24 cellular contexts compared by ENCODE assay signal in genomic region chr6:165940366-165940765, GRCh38.
DNase-seq lines count a peak whose midpoint lies in the region; ATAC-seq and TF ChIP-seq lines count a peak whose summit lies in the region.
"Had no signal": no experiment of that assay in that cellular context is flagged by ENCODE, and none has a peak within 500 bp of the region (broad histone marks: within the 10 kb centered on the region; RNA-seq: fewer than 3 reads in every experiment).

No MANE protein-coding gene starts in this region.

- TF ChIP-seq CTCF in osteoblast (IDR thresholded peaks at IDR 0.05; ENCODE audit: extremely low read depth, low read depth, low read length) (no peak), endodermal cell (conservative IDR thresholded peaks at IDR 0.05) (no peak)

- H3K27me3 ChIP-seq in mesenchymal stem cell (ENCODE audit: control insufficient read depth in 1 of 2, insufficient read depth in 1 of 2, low read length in 2 of 2) (no peaks in the 10 kb centered on the region), osteoblast (ENCODE audit: insufficient read depth, low read length) (no peaks in the 10 kb centered on the region), endodermal cell (ENCODE audit: control insufficient read depth, insufficient read depth, low read length, poor library complexity, severe bottlenecking) (peaks cover 11% of the 10 kb centered on the region)
- H3K27me3 ChIP-seq: BLaER1 treated with 17β-estradiol and CSF1 and Interleukin-3, amounts not matched to agents 10 nM and 100 nM had no signal

- no peak overlapping the region for H3K4ac ChIP-seq in mesenchymal stem cell (ENCODE audit: low read depth in 1 of 2, low read length in 2 of 2)

- H3K36me3 ChIP-seq in mesenchymal stem cell (ENCODE audit: control insufficient read depth in 1 of 2, insufficient read depth in 2 of 2, low read depth in 1 of 2, low read length in 2 of 2): no peaks in the 10 kb centered on the region
- no peaks in the 10 kb centered on the region for H3K36me3 ChIP-seq in osteoblast (ENCODE audit: insufficient read depth, low read length)
- no peaks in the 10 kb centered on the region for H3K36me3 ChIP-seq in endodermal cell (ENCODE audit: control insufficient read depth, insufficient read depth, low read length)
- H3K36me3 ChIP-seq: BLaER1 treated with 17β-estradiol and CSF1 and Interleukin-3, amounts not matched to agents 10 nM and 100 nM had no signal

- H4K8ac ChIP-seq in mesenchymal stem cell (ENCODE audit: low read length): no peak overlapping the region

- no peak overlapping the region for H2BK15ac ChIP-seq in mesenchymal stem cell (ENCODE audit: low read depth, poor library complexity, severe bottlenecking)

- H3K79me2 ChIP-seq in osteoblast (ENCODE audit: insufficient read depth, low read length): no peaks in the 10 kb centered on the region

- no peak overlapping the region for H3K23ac ChIP-seq in mesenchymal stem cell (ENCODE audit: low read length in 2 of 2)

- H3K14ac ChIP-seq in mesenchymal stem cell (ENCODE audit: low read length in 2 of 2): no peak overlapping the region

- H3K9me3 Mint-ChIP-seq in endodermal cell: peaks cover 4% of the 10 kb centered on the region
- H3K9me3 Mint-ChIP-seq: CD4-positive, alpha-beta T cell; CD8-positive, alpha-beta T cell had no signal

- H3K4me1 ChIP-seq in mesenchymal stem cell (ENCODE audit: control insufficient read depth, insufficient read depth, low read depth, low read length) (no peaks in the 10 kb centered on the region), osteoblast (ENCODE audit: insufficient read depth, low read length) (no peaks in the 10 kb centered on the region), endodermal cell (ENCODE audit: control insufficient read depth, insufficient read depth, low read length) (no peaks in the 10 kb centered on the region)

- H2AK5ac ChIP-seq in mesenchymal stem cell (ENCODE audit: low read length, severe bottlenecking): no peak overlapping the region

- H3K4me2 ChIP-seq in mesenchymal stem cell (ENCODE audit: low read length, poor library complexity, severe bottlenecking) (no peak overlapping the region), osteoblast (ENCODE audit: insufficient read depth, low read length) (peak overlapping the region; percentile 53)
- H3K4me2 ChIP-seq: BLaER1 treated with 17β-estradiol and CSF1 and Interleukin-3, amounts not matched to agents 10 nM and 100 nM had no signal

- H2BK5ac ChIP-seq in mesenchymal stem cell (ENCODE audit: low read depth, low read length, poor library complexity, severe bottlenecking): no peak overlapping the region

- H3K27ac ChIP-seq in mesenchymal stem cell (ENCODE audit: low read length, poor library complexity, severe bottlenecking): no peak overlapping the region
- no peak overlapping the region for H3K27ac ChIP-seq in osteoblast (ENCODE audit: low read depth, low read length)
- H3K27ac ChIP-seq in endodermal cell (ENCODE audit: low read depth, low read length): no peak overlapping the region
- H3K27ac ChIP-seq: BLaER1 treated with 17β-estradiol and CSF1 and Interleukin-3, amounts not matched to agents 10 nM and 100 nM; C4-2B had no signal

- H3K27ac Mint-ChIP-seq in endodermal cell: no peak overlapping the region
- H3K27ac Mint-ChIP-seq: B cell; CD4-positive, alpha-beta T cell; CD8-positive, alpha-beta T cell had no signal

- H3K4me3 ChIP-seq in mesenchymal stem cell (ENCODE audit: insufficient read depth in 1 of 2, low read depth in 1 of 2, low read length in 2 of 2) (no peak overlapping the region), osteoblast (ENCODE audit: insufficient read depth, low read length) (peak overlapping the region; percentile 29), endodermal cell (ENCODE audit: low read length) (no peak overlapping the region)
- H3K4me3 ChIP-seq: BLaER1 treated with 17β-estradiol and CSF1 and Interleukin-3, amounts not matched to agents 10 nM and 100 nM; GM12878 had no signal

- H3K9me3 ChIP-seq in mesenchymal stem cell (ENCODE audit: control insufficient read depth, low read length) (no peaks in the 10 kb centered on the region), osteoblast (ENCODE audit: low read depth, low read length) (no peaks in the 10 kb centered on the region), endodermal cell (ENCODE audit: control insufficient read depth, low read length) (no peaks in the 10 kb centered on the region)

- H4K91ac ChIP-seq in mesenchymal stem cell (ENCODE audit: low read length): peak overlapping the region; percentile 11

- H3K27me3 Mint-ChIP-seq in endodermal cell (ENCODE audit: insufficient read depth): peaks cover 33% of the 10 kb centered on the region

- H3K18ac ChIP-seq in mesenchymal stem cell (ENCODE audit: low read depth in 1 of 2, low read length in 2 of 2): no peak overlapping the region

- H3K4me1 Mint-ChIP-seq in endodermal cell: peaks cover 6% of the 10 kb centered on the region
- H3K4me1 Mint-ChIP-seq: B cell had no signal

- no peak overlapping the region for H3K4me3 Mint-ChIP-seq in endodermal cell
- H3K4me3 Mint-ChIP-seq: B cell; CD4-positive, alpha-beta T cell; CD8-positive, alpha-beta T cell had no signal

- H4K20me1 ChIP-seq in osteoblast (ENCODE audit: insufficient read depth, low read length): no peaks in the 10 kb centered on the region
- H4K20me1 ChIP-seq: BLaER1 treated with 17β-estradiol and CSF1 and Interleukin-3, amounts not matched to agents 10 nM and 100 nM had no signal

- no peak overlapping the region for H3K9ac ChIP-seq in mesenchymal stem cell (ENCODE audit: low read length)
- no peak overlapping the region for H3K9ac ChIP-seq in endodermal cell (ENCODE audit: extremely low read depth, low read length, poor library complexity, severe bottlenecking)
- H3K9ac ChIP-seq: BLaER1 treated with 17β-estradiol and CSF1 and Interleukin-3, amounts not matched to agents 10 nM and 100 nM had no signal

- H2BK120ac ChIP-seq in mesenchymal stem cell (ENCODE audit: low read depth, low read length): no peak overlapping the region

- no peak for ATAC-seq in HG03025 (IDR thresholded peaks at IDR 0.05; ENCODE audit: low FRiP score, unreplicated experiment)
- ATAC-seq: CD8-positive, alpha-beta T cell; GM12878 had no signal

- WGBS in mesenchymal stem cell: 89% methylated on average over 26 of the region's 26 CpGs
- WGBS in endodermal cell (ENCODE audit: insufficient coverage in 1 of 2, insufficient read length in 1 of 2), 2 experiments: 91 to 94% methylated on average over 19 to 26 of the region's 26 CpGs

- peak; percentile 53 for DNase-seq in COLO829 (ENCODE audit: low spot score)
- no peak for DNase-seq in mesenchymal stem cell
- no peak for DNase-seq in osteoblast (ENCODE audit: insufficient read length, low spot score, missing footprints)
- no peak for DNase-seq in endodermal cell
- DNase-seq in NCI-H82 treated with DMSO at 0.1 percent for 48 hours (lab: John Stamatoyannopoulos, UW; ENCODE audit: unreplicated experiment): no peak
- no peak for DNase-seq in putamen (ENCODE audit: low spot score)
- DNase-seq: 8988T; AML-193; CD4-positive, alpha-beta T cell; CD8-positive, alpha-beta T cell; COR-L47; DMS 273 treated with DMSO at 0.1 percent for 48 hours; DMS153; DMS53; DMS79; DND-41; EL; GDM1 had no signal

- H2AFZ ChIP-seq in mesenchymal stem cell (ENCODE audit: low read depth, low read length) (no peak overlapping the region), osteoblast (ENCODE audit: low read length) (peak overlapping the region; percentile 24)

- no peaks in the 10 kb centered on the region for H3K36me3 Mint-ChIP-seq in endodermal cell (ENCODE audit: low read depth)
- H3K36me3 Mint-ChIP-seq: CD8-positive, alpha-beta T cell had no signal

- no peak overlapping the region for H2BK12ac ChIP-seq in mesenchymal stem cell (ENCODE audit: low read length in 2 of 2)

- H3K79me1 ChIP-seq in mesenchymal stem cell (replicated peaks; ENCODE audit: low read length, poor library complexity, severe bottlenecking): no peaks in the 10 kb centered on the region

TF ChIP-seq in PFSK-1, 5 proteins besides CTCF, POLR2A, EP300 and RAD21:
- TF ChIP-seq FOXP2 (optimal IDR thresholded peaks at IDR 0.05; ENCODE audit: borderline replicate concordance, extremely low read depth, extremely low read length, insufficient read depth): no peak
- no peak for TF ChIP-seq TAF1 (IDR thresholded peaks at IDR 0.05; ENCODE audit: borderline replicate concordance, insufficient read depth, low read length)
- peak; percentile 9; the same call in 1 of the 2 replicates for TF ChIP-seq POLR2AphosphoS5 (IDR thresholded peaks at IDR 0.05; ENCODE audit: low read depth, low read length)
- TF ChIP-seq REST (IDR thresholded peaks at IDR 0.05; ENCODE audit: insufficient read depth in 1 of 2, low read depth in 2 of 2, low read length in 2 of 2): no peak
